Comparison of ENCODE assay signal across 25 cellular contexts in genomic region chr15:77998592-77998991, GRCh38.
"Had no signal": no experiment of that assay in that cellular context is flagged by ENCODE, and none has a peak within 500 bp of the region (broad histone marks: within the 10 kb centered on the region; RNA-seq: fewer than 3 reads in every experiment).

No MANE protein-coding gene starts in this region.

- H3K27me3 Mint-ChIP-seq: effector memory CD8-positive, alpha-beta T cell; naive thymus-derived CD8-positive, alpha-beta T cell; progenitor cell of endocrine pancreas had no signal

- H3K27ac Mint-ChIP-seq: immature natural killer cell, nephron progenitor cell, progenitor cell of endocrine pancreas had no signal

- H3K9me3 ChIP-seq: esophagus squamous epithelium, pancreas, right lobe of liver, thoracic aorta, tibial nerve, upper lobe of left lung had no signal

- DNase-seq: cortex of kidney; effector memory CD8-positive, alpha-beta T cell; erythroblast; esophagus squamous epithelium; foreskin melanocyte; hypothalamus; immature natural killer cell; mammary epithelial cell; mesendoderm; midbrain; naive thymus-derived CD8-positive, alpha-beta T cell; nephron progenitor cell; stimulated activated CD4-positive, alpha-beta T cell treated with anti-CD3 and anti-CD28 coated beads, Interleukin-12 subunit alpha, Interleukin-12 subunit beta, amount 100 ng/mL, for 4 hours; stimulated activated CD4-positive, alpha-beta T cell treated with anti-CD3 and anti-CD28 coated beads, Interleukin-1b, Interleukin-23, amount 100 ng/mL, for 48 hours; stimulated activated CD4-positive, alpha-beta T cell treated with anti-CD3 and anti-CD28 coated beads, Interleukin-4, amount 100 ng/mL, for 1 hour; stimulated activated CD8-positive, alpha-beta memory T cell treated with anti-CD3 and anti-CD28 coated beads, Interleukin-4, amount 100 ng/mL, for 48 hours; stimulated activated naive CD4-positive, alpha-beta T cell treated with Interleukin-2 at 50 U/mL for 16 hours had no signal

- H3K27me3 ChIP-seq: esophagus squamous epithelium, pancreas, right lobe of liver, tibial nerve, upper lobe of left lung had no signal

- H3K4me3 ChIP-seq: esophagus squamous epithelium, pancreas, right lobe of liver, smooth muscle cell, thoracic aorta, tibial nerve, upper lobe of left lung had no signal

- H3K27ac ChIP-seq: pancreas, right lobe of liver, thoracic aorta had no signal

- H3K9me3 Mint-ChIP-seq: effector memory CD8-positive, alpha-beta T cell; immature natural killer cell; naive thymus-derived CD8-positive, alpha-beta T cell; nephron progenitor cell had no signal

- ATAC-seq: effector memory CD8-positive, alpha-beta T cell; left lobe of liver; naive thymus-derived CD8-positive, alpha-beta T cell; pancreas; right lobe of liver had no signal

- H3K4me3 Mint-ChIP-seq: effector memory CD8-positive, alpha-beta T cell; immature natural killer cell; naive thymus-derived CD8-positive, alpha-beta T cell; nephron progenitor cell had no signal
